In the genomic region with DNA sequence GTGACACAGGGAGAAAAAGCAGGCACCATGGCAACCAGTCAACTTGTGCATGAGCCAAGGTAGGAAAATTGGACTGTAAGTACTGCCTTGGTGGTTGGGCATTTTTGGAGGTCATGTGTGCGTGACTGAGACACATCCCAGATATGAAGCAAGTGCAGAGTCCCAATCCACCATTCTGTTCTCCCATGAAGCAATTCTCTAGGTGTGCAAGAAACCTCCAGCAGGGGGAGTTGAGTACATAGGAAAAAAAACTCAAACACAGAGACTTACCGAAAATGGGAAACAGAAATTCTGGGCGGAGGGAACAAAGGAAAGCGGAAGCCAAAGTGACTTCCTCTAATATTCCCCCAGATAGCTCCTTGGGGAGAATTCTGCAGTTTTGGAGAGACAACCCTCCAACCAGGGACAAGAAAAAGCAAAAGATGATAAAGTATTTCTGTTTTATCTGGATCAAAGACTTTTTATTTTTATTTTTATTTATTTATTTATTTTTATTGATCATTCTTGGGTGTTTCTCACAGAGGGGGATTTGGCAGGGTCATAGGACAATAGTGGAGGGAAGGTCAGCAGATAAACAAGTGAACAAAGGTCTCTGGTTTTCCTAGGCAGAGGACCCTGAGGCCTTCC, we compare ENCODE assay signal across 9 cellular contexts.
A peak's percentile ranks its signal among the peaks of the same experiment; 100 is the strongest.
DNase-seq lines count a peak whose midpoint lies in the region; FAIRE-seq and TF ChIP-seq lines count a peak whose summit lies in the region.
"Had no signal": no experiment of that assay in that cellular context is flagged by ENCODE, and none has a peak within 500 bp of the region (broad histone marks: within the 10 kb centered on the region; RNA-seq: fewer than 3 reads in every experiment).

No MANE protein-coding gene starts in this region.

- DNase-seq in DMS153 treated with DMSO at 0.1 percent for 48 hours (lab: John Stamatoyannopoulos, UW; ENCODE audit: unreplicated experiment) (peak; percentile 28), DMS153 (lab: John Stamatoyannopoulos, UW) (no peak), dermis microvascular lymphatic vessel endothelial cell (ENCODE audit: low read depth in 2 of 2) (peak; percentile 54 to 63), mesendoderm (peak; percentile 59), urothelium cell line (ENCODE audit: low spot score) (peak; percentile 68), coronary artery (ENCODE audit: low spot score) (no peak)

- no peak overlapping the region for H2AK5ac ChIP-seq in mesendoderm (ENCODE audit: low read length)

- no peak overlapping the region for H2BK15ac ChIP-seq in mesendoderm (replicated peaks; ENCODE audit: low read depth)

- H3K18ac ChIP-seq in mesendoderm (ENCODE audit: low read length), result no peak overlapping the region

- no peaks in the 10 kb centered on the region for H3K4me1 ChIP-seq in mesendoderm (ENCODE audit: control insufficient read depth, low read depth, low read length)

- no peak overlapping the region for H2BK5ac ChIP-seq in mesendoderm (ENCODE audit: low read length)

- H3K27me3 ChIP-seq in mesendoderm (ENCODE audit: insufficient read depth, low read length, poor library complexity), result no peaks in the 10 kb centered on the region

- H3K27ac ChIP-seq in mesendoderm (ENCODE audit: low read depth, low read length) (no peak overlapping the region), coronary artery (no peak overlapping the region)

- no peak overlapping the region for H3K4me2 ChIP-seq in mesendoderm (ENCODE audit: low read length)

- H4K8ac ChIP-seq in mesendoderm (ENCODE audit: low read depth, low read length), result no peak overlapping the region

- peak; percentile 53 for FAIRE-seq in TTC549 (lab: Jason Lieb, UNC)
- no peak for FAIRE-seq in urothelium cell line (lab: Jason Lieb, UNC)
- FAIRE-seq: colon had no signal

- H3K36me3 ChIP-seq in mesendoderm (ENCODE audit: control insufficient read depth, insufficient read depth, low read length), result no peaks in the 10 kb centered on the region

- no peak overlapping the region for H4K5ac ChIP-seq in mesendoderm (ENCODE audit: low read length)

- H3K4ac ChIP-seq in mesendoderm (ENCODE audit: low read depth, low read length), result no peak overlapping the region

- no peak overlapping the region for H3K23ac ChIP-seq in mesendoderm (ENCODE audit: low read length)

- WGBS in mesendoderm (ENCODE audit: extremely low coverage, insufficient coverage, low lambda C conversion rate), result no CpG with 5 or more reads among the region's 4 CpGs

- H3K79me2 ChIP-seq in mesendoderm (ENCODE audit: control insufficient read depth, insufficient read depth, low read length), result no peaks in the 10 kb centered on the region

- H3K79me1 ChIP-seq in mesendoderm (ENCODE audit: low read length), result no peaks in the 10 kb centered on the region

- TF ChIP-seq CTCF in LNCAP (IDR thresholded peaks at IDR 0.05) (peak; percentile 61), coronary artery (IDR thresholded peaks at IDR 0.05) (no peak)

- no peak overlapping the region for H3K4me3 ChIP-seq in mesendoderm (ENCODE audit: low read length)
- H3K4me3 ChIP-seq in coronary artery, result no peak overlapping the region

- no peak overlapping the region for H3K56ac ChIP-seq in mesendoderm (ENCODE audit: low read length)

- H2BK120ac ChIP-seq in mesendoderm (ENCODE audit: low read depth, low read length), result no peak overlapping the region

- no peak overlapping the region for H3K9ac ChIP-seq in mesendoderm (ENCODE audit: low read length)

Comparison
In these comparisons a context has a peak if more than half of its experiments do, and no peak if none do; other contexts are left out.
1. DNase-seq: peak in DMS153 treated with DMSO at 0.1 percent for 48 hours (single experiment), dermis microvascular lymphatic vessel endothelial cell (2 of 2), mesendoderm (single experiment) and urothelium cell line (single experiment); none in DMS153 (single experiment) and coronary artery (single experiment).